8 cellular contexts compared by ENCODE assay signal in genomic region chr12:49828143-49829091, GRCh38. TPM values are rescaled to one million over a fixed set of nuclear protein-coding genes. Genes with fewer than 3 reads are reported as not detected.
A peak's percentile ranks its signal among the peaks of the same experiment; 100 is the strongest.
DNase-seq lines count a peak whose midpoint lies in the region; ATAC-seq and TF ChIP-seq lines count a peak whose summit lies in the region.

NCKAP5L (minus strand) TSS chr12:49828413; CDS start chr12:49804044, 24,369 bp downstream.

- in situ Hi-C loops in transverse colon (cut with MboI; ENCODE audit: low pct_ligation_motif_present in 1 of 4, low pct_unique_long_range_greater_than_20kb in 1 of 4, low sequenced_read_pairs in 3 of 4) = no loop called here

- DNase-seq in GM12864 (ENCODE audit: low read depth) (peak; percentile 84), NCI-H1417 treated with DMSO at 0.1 percent for 48 hours (lab: John Stamatoyannopoulos, UW) (peak; percentile 69), SW 1271 (lab: John Stamatoyannopoulos, UW) (peak; percentile 83 to 92), cardiac muscle cell (ENCODE audit: low read depth in 1 of 2, low spot score in 1 of 2) (peak; percentile 98 to 99), pons (ENCODE audit: low spot score) (peak; percentile 95), transverse colon (peak; percentile 96)

- WGBS in adipose tissue, 3 donors = 1% methylated on average over 51 to 60 of the region's 60 CpGs
- WGBS in transverse colon (ENCODE audit: low coverage in 1 of 2), 2 donors = 0% methylated on average over 48 of the region's 60 CpGs; no CpG with 5 or more reads in 1 of the 2 donors

- peak; percentile 47 for TF ChIP-seq POLR2A in transverse colon (IDR thresholded peaks at IDR 0.05)

- peak; percentile 92 for ATAC-seq in HG02759 (IDR thresholded peaks at IDR 0.05; ENCODE audit: unreplicated experiment)

- no peak within 1 kb of the TSS for H3K27ac ChIP-seq in adipose tissue (ENCODE audit: low read depth, low read length)
- peak within 1 kb of the TSS; percentile 94 for H3K27ac ChIP-seq in cardiac muscle cell
- peak within 1 kb of the TSS; percentile 83 to 95 (median 88) for H3K27ac ChIP-seq in transverse colon

- intact Hi-C loops in transverse colon (cut with DNase I; ENCODE audit: low total_unique reads) = no loop called here

- TF ChIP-seq CTCF in GM12864 (IDR thresholded peaks at IDR 0.05; ENCODE audit: low read depth, low read length, missing control alignments) = no peak
- TF ChIP-seq CTCF in cardiac muscle cell (IDR thresholded peaks at IDR 0.05; ENCODE audit: low read depth, low read length) = no peak
- TF ChIP-seq CTCF in transverse colon (IDR thresholded peaks at IDR 0.05) = no peak

- H3K36me3 ChIP-seq in cardiac muscle cell (no peaks in the 10 kb centered on the region), transverse colon (no peaks in the 10 kb centered on the region)

- H3K27me3 ChIP-seq in cardiac muscle cell = no peaks in the 10 kb centered on the region
- H3K27me3 ChIP-seq in transverse colon = no peaks in the 10 kb centered on the region

- H3K4me3 ChIP-seq in GM12864 (ENCODE audit: low read depth, low read length) (peak within 1 kb of the TSS; percentile 57), cardiac muscle cell (peak within 1 kb of the TSS; percentile 65), transverse colon (peak within 1 kb of the TSS; percentile 44 to 79 (median 74))

- H3K9me3 ChIP-seq in cardiac muscle cell (ENCODE audit: low read depth) (no peaks in the 10 kb centered on the region), transverse colon (no peaks in the 10 kb centered on the region)

- no peak for TF ChIP-seq EP300 in transverse colon (IDR thresholded peaks at IDR 0.05; ENCODE audit: low read depth)

- peaks cover 23% of the 10 kb centered on the region for H3K4me1 ChIP-seq in cardiac muscle cell (ENCODE audit: low read depth)
- H3K4me1 ChIP-seq in transverse colon = peaks cover 9 to 42% (median 27%) of the 10 kb centered on the region in 4 donors

RNA-seq across cellular contexts. Expression of gene NCKAP5L, which starts in this region (rescaled TPM):
- 10 to 100 TPM in 2 of 3 donors, 1 to 10 TPM in 1; 4.1 to 17.4 (median 11.6) TPM for polyA plus RNA-seq in adipose tissue
- 47.2 and 61.1 TPM in 2 replicates for total RNA-seq in cardiac muscle cell
- polyA plus RNA-seq in cardiac muscle cell = 32.0 and 38.5 TPM in 2 replicates
- total RNA-seq in transverse colon = 1 to 10 TPM; 3.4 to 5.1 (median 4.2) TPM
